In the genomic region with DNA sequence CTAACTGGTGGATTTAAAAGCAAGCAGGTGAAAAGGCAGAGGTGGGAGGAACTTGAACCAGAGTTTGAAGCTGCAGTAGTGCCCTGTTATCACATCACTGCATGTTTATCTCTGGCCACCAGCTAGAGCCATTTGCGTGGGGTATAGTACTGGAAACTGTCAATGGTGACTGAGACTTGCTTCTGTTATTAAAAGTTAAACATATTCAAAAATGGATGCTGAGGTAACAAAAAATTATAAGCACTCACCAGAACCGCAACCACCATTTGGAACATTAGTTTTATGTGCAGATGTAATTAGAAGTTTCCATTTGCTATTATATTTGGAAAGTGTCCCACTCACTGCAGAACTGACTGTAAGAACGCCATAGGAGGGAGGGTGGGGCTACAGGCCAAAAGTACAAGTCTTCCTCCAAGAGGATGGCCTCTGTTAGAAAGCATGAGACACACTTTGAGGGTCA, we compare ENCODE assay signal across 14 cellular contexts. TPM values are rescaled to one million over a fixed set of nuclear protein-coding genes. Genes with fewer than 3 reads are reported as not detected.
DNase-seq lines count a peak whose midpoint lies in the region; ATAC-seq and TF ChIP-seq lines count a peak whose summit lies in the region.
"Had no signal": no experiment of that assay in that cellular context is flagged by ENCODE, and none has a peak within 500 bp of the region (broad histone marks: within the 10 kb centered on the region; RNA-seq: fewer than 3 reads in every experiment).

No MANE protein-coding gene starts in this region.

- H3K9ac ChIP-seq in mesenchymal stem cell (ENCODE audit: low read length): peak overlapping the region; percentile 90

- TF ChIP-seq CTCF in heart left ventricle (IDR thresholded peaks at IDR 0.05) (no peak), ascending aorta (IDR thresholded peaks at IDR 0.05) (no peak), type B pancreatic cell (conservative IDR thresholded peaks at IDR 0.05) (no peak), GM13977 (IDR thresholded peaks at IDR 0.05; ENCODE audit: extremely low read depth, insufficient read depth, missing control alignments) (no peak), mesothelial cell of epicardium (IDR thresholded peaks at IDR 0.05; ENCODE audit: unreplicated experiment) (no peak)

- peaks cover 28% of the 10 kb centered on the region for H3K4me1 Mint-ChIP-seq in type B pancreatic cell (ENCODE audit: unreplicated experiment)
- peaks cover 21% of the 10 kb centered on the region for H3K4me1 Mint-ChIP-seq in mesothelial cell of epicardium

- no peak overlapping the region for H2BK5ac ChIP-seq in mesenchymal stem cell (ENCODE audit: low read depth, low read length, poor library complexity, severe bottlenecking)

- H3K9me3 Mint-ChIP-seq in type B pancreatic cell (no peaks in the 10 kb centered on the region), mesothelial cell of epicardium (no peaks in the 10 kb centered on the region)

- H3K36me3 ChIP-seq in heart left ventricle (peaks cover 0 to 23% (median 18%) of the 10 kb centered on the region in 9 donors), ascending aorta (peaks cover 0 to 4% of the 10 kb centered on the region in 2 donors), mesenchymal stem cell (ENCODE audit: control insufficient read depth in 1 of 2, insufficient read depth in 2 of 2, low read depth in 1 of 2, low read length in 2 of 2) (peaks cover 0 to 16% of the 10 kb centered on the region in 2 experiments)

- H3K23ac ChIP-seq in mesenchymal stem cell (ENCODE audit: low read length in 2 of 2): no peak overlapping the region

- H3K27me3 ChIP-seq in heart left ventricle: no peaks in the 10 kb centered on the region
- no peaks in the 10 kb centered on the region for H3K27me3 ChIP-seq in ascending aorta
- H3K27me3 ChIP-seq in mesenchymal stem cell (ENCODE audit: control insufficient read depth in 1 of 2, insufficient read depth in 1 of 2, low read length in 2 of 2): no peaks in the 10 kb centered on the region
- H3K27me3 ChIP-seq: spleen, testis had no signal

- H3K9me3 ChIP-seq in heart left ventricle: no peaks in the 10 kb centered on the region
- no peaks in the 10 kb centered on the region for H3K9me3 ChIP-seq in ascending aorta
- H3K9me3 ChIP-seq in mesenchymal stem cell (ENCODE audit: control insufficient read depth, low read length): no peaks in the 10 kb centered on the region
- H3K9me3 ChIP-seq: spleen, testis had no signal

- H3K27ac ChIP-seq in heart left ventricle (peak overlapping the region; percentile 93 to 100 (median 98)), ascending aorta (peak overlapping the region; percentile 92 to 93), mesenchymal stem cell (ENCODE audit: low read length, poor library complexity, severe bottlenecking) (peak overlapping the region; percentile 1)

- no peak overlapping the region for H2AK5ac ChIP-seq in mesenchymal stem cell (ENCODE audit: low read length, severe bottlenecking)

- no peak overlapping the region for H2BK15ac ChIP-seq in mesenchymal stem cell (ENCODE audit: low read depth, poor library complexity, severe bottlenecking)

- H3K27me3 Mint-ChIP-seq in type B pancreatic cell (peaks cover 5% of the 10 kb centered on the region), mesothelial cell of epicardium (ENCODE audit: low read depth) (no peaks in the 10 kb centered on the region)

- H3K27ac Mint-ChIP-seq in type B pancreatic cell: peak overlapping the region; percentile 91
- H3K27ac Mint-ChIP-seq in mesothelial cell of epicardium: no peak overlapping the region

- no peak overlapping the region for H2AFZ ChIP-seq in mesenchymal stem cell (ENCODE audit: low read depth, low read length)

- DNase-seq in heart left ventricle (no peak), Right ventricle myocardium superior (no peak), ascending aorta (ENCODE audit: low spot score in 2 of 2) (no peak), mesenchymal stem cell (no peak), type B pancreatic cell (ENCODE audit: extremely low spot score, unreplicated experiment) (no peak), GM13977 (ENCODE audit: low spot score) (no peak), mesothelial cell of epicardium (ENCODE audit: low spot score in 2 of 2, unreplicated experiment in 2 of 2) (no peak)
- DNase-seq: ACHN; activated CD8-positive, alpha-beta memory T cell treated with anti-CD3 and anti-CD28 coated beads, Interleukin-2, amount 50 U/mL, for 48 hours; NCI-H187 had no signal

- H3K4me3 ChIP-seq in heart left ventricle: no peak overlapping the region
- peak overlapping the region in 1 of 2 donors; percentile 95 for H3K4me3 ChIP-seq in ascending aorta
- peak overlapping the region in 1 of 2 experiments; percentile 93 for H3K4me3 ChIP-seq in mesenchymal stem cell (ENCODE audit: insufficient read depth in 1 of 2, low read depth in 1 of 2, low read length in 2 of 2)

- TF ChIP-seq POLR2A in heart left ventricle (IDR thresholded peaks at IDR 0.05): no peak
- no peak for TF ChIP-seq POLR2A in GM18505 (IDR thresholded peaks at IDR 0.05; ENCODE audit: borderline replicate concordance, extremely low read depth, insufficient read depth, insufficient read length)

- H3K14ac ChIP-seq in mesenchymal stem cell (ENCODE audit: low read length in 2 of 2): no peak overlapping the region

- H4K91ac ChIP-seq in mesenchymal stem cell (ENCODE audit: low read length): no peak overlapping the region

- no peak overlapping the region for H3K4me2 ChIP-seq in mesenchymal stem cell (ENCODE audit: low read length, poor library complexity, severe bottlenecking)

- H2BK120ac ChIP-seq in mesenchymal stem cell (ENCODE audit: low read depth, low read length): no peak overlapping the region

- no peak overlapping the region for H3K4ac ChIP-seq in mesenchymal stem cell (ENCODE audit: low read depth in 1 of 2, low read length in 2 of 2)

- H4K8ac ChIP-seq in mesenchymal stem cell (ENCODE audit: low read length): peak overlapping the region; percentile 9

- peak overlapping the region; percentile 94 for H3K4me3 Mint-ChIP-seq in type B pancreatic cell
- H3K4me3 Mint-ChIP-seq in mesothelial cell of epicardium: no peak overlapping the region

- peaks cover 2 to 40% (median 30%) of the 10 kb centered on the region in 12 donors for H3K4me1 ChIP-seq in heart left ventricle
- no peaks in the 10 kb centered on the region for H3K4me1 ChIP-seq in ascending aorta
- peaks cover 9% of the 10 kb centered on the region for H3K4me1 ChIP-seq in mesenchymal stem cell (ENCODE audit: control insufficient read depth, insufficient read depth, low read depth, low read length)

- no peaks in the 10 kb centered on the region for H3K79me1 ChIP-seq in mesenchymal stem cell (replicated peaks; ENCODE audit: low read length, poor library complexity, severe bottlenecking)

- WGBS in heart left ventricle, 4 donors: 46 to 57% (median 50%) methylated on average over 3 of the region's 3 CpGs
- WGBS in mesenchymal stem cell: 97% methylated on average over 2 of the region's 3 CpGs

- ATAC-seq in heart left ventricle (no peak), Right ventricle myocardium superior (ENCODE audit: poor library complexity) (no peak), GM18505 (IDR thresholded peaks at IDR 0.05; ENCODE audit: unreplicated experiment) (no peak)

- H3K18ac ChIP-seq in mesenchymal stem cell (ENCODE audit: low read depth in 1 of 2, low read length in 2 of 2): no peak overlapping the region

- in situ Hi-C loops in GM13977 (cut with MboI; ENCODE audit: low pct_unique_long_range_greater_than_20kb, low sequenced_read_pairs, unreplicated experiment): no loop called here

- intact Hi-C loops in heart left ventricle (cut with DNase I): loop anchor here in 8 of 10 donors (2.0 to 5.0 kb wide), 5 partner anchors 35 to 480 kb away; partner anchors contain the start of genes C11orf91 (in 5 of the 8) and HIPK3 (in 2 of the 8)
- intact Hi-C loops in Right ventricle myocardium superior (cut with DNase I): loop anchor here (5.0 kb wide), 1 partner anchor 45 kb away; no protein-coding TSS in a partner anchor
- intact Hi-C loops in ascending aorta (cut with DNase I): loop anchor here (2.0 to 5.0 kb wide), 4 partner anchors 37 to 575 kb away; partner anchors contain the start of genes C11orf91, CSTF3, FBXO3 and HIPK3

- peaks cover 18% of the 10 kb centered on the region for H3K36me3 Mint-ChIP-seq in type B pancreatic cell
- peaks cover 2% of the 10 kb centered on the region for H3K36me3 Mint-ChIP-seq in mesothelial cell of epicardium

- no peak overlapping the region for H2BK12ac ChIP-seq in mesenchymal stem cell (ENCODE audit: low read length in 2 of 2)

RNA-seq across cellular contexts. Expression of gene CD59, which starts 1.2 kb away (rescaled TPM):
- total RNA-seq in heart left ventricle (1,000 to 10,000 TPM in 3 of 9 donors, 100 to 1,000 TPM in 6; 588 to 1,434 (median 930) TPM), Right ventricle myocardium superior (713 TPM), ascending aorta (637 TPM), type B pancreatic cell (ENCODE audit: low replicate concordance) (204 and 292 TPM in 2 replicates), mesothelial cell of epicardium (162 to 176 TPM (median 171 TPM) in 3 replicates)
- 1,000 to 10,000 TPM in 1 of 2 donors, 100 to 1,000 TPM in 1; 133 to 1,175 TPM for polyA plus RNA-seq in heart left ventricle
- 391 TPM for polyA plus RNA-seq in mesenchymal stem cell (2013, experiment 1 of 2)
- 399 TPM for polyA plus RNA-seq in mesenchymal stem cell (2013, experiment 2 of 2)

RNA-seq across cellular contexts. Expression of gene C11orf91, which starts 36.8 kb away (rescaled TPM):
- total RNA-seq in heart left ventricle (under 1 TPM in 4 of 9 donors, not detected in 5; 0.56 to 1.00 (median 0.70) TPM), Right ventricle myocardium superior (not detected), ascending aorta (not detected), type B pancreatic cell (ENCODE audit: low replicate concordance) (not detected in 2 replicates), mesothelial cell of epicardium (0.57 to 0.65 TPM in 2 of 3 replicates, not detected in the other)
- not detected for polyA plus RNA-seq in heart left ventricle
- polyA plus RNA-seq in mesenchymal stem cell (2013, experiment 1 of 2): not detected
- 0.07 TPM for polyA plus RNA-seq in mesenchymal stem cell (2013, experiment 2 of 2)
- total RNA-seq: dermis blood vessel endothelial cell had no signal
- polyA plus RNA-seq: spleen had no signal

RNA-seq across cellular contexts. Expression of gene FBXO3, which starts 36.9 kb away (rescaled TPM):
- total RNA-seq in heart left ventricle: 10 to 100 TPM; 47.3 to 72.8 (median 52.4) TPM
- polyA plus RNA-seq in heart left ventricle: 10 to 100 TPM; 25.7 to 35.4 TPM
- total RNA-seq in Right ventricle myocardium superior: 45.3 TPM
- total RNA-seq in ascending aorta: 11.8 TPM
- polyA plus RNA-seq in mesenchymal stem cell (2013, experiment 1 of 2): 13.6 TPM
- polyA plus RNA-seq in mesenchymal stem cell (2013, experiment 2 of 2): 14.5 TPM
- 29.3 and 34.5 TPM in 2 replicates for total RNA-seq in type B pancreatic cell (ENCODE audit: low replicate concordance)
- 28.7 to 29.3 TPM (median 28.9 TPM) in 3 replicates for total RNA-seq in mesothelial cell of epicardium

Comparison
In these comparisons a context has a peak if more than half of its experiments do, and no peak if none do; other contexts are left out.
1. H3K27ac ChIP-seq: peak in every context shown above with its lines; median percentile 98 in heart left ventricle; 92 in ascending aorta; 1 in mesenchymal stem cell.